In the genomic region with DNA sequence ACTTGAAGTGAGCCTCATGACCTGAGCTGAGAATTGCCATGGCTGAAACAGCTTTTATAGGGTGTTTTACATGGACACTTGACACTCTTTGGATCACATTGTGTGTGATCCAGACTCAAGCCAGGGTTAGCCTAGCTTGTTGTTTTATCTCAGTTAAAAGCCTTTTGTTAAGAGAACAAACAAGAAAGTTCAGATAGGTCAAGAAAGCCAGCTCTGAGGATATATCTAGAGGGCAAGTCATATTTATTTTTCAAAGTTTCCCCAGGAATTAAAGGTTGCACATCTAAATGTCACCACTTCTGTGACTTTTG, we compare ENCODE assay signal across 25 cellular contexts.
DNase-seq lines count a peak whose midpoint lies in the region; ATAC-seq and TF ChIP-seq lines count a peak whose summit lies in the region.
"Had no signal": no experiment of that assay in that cellular context is flagged by ENCODE, and none has a peak within 500 bp of the region (broad histone marks: within the 10 kb centered on the region; RNA-seq: fewer than 3 reads in every experiment).

No MANE protein-coding gene starts in this region.

- peaks cover 79% of the 10 kb centered on the region for H3F3A ChIP-seq in GM23248 (ENCODE audit: insufficient read depth)

- no peaks in the 10 kb centered on the region for H3K9me3 ChIP-seq in GM23248 (ENCODE audit: low read depth)
- no peaks in the 10 kb centered on the region for H3K9me3 ChIP-seq in heart left ventricle
- H3K9me3 ChIP-seq: breast epithelium, esophagus squamous epithelium had no signal

- ATAC-seq in heart left ventricle (peak in 1 of 4 donors; percentile 17), GM18502 (IDR thresholded peaks at IDR 0.05; ENCODE audit: poor library complexity, unreplicated experiment) (no peak)
- ATAC-seq: activated T-cell treated with anti-CD3 and anti-CD28 coated beads, Interleukin-2, amount 50 U/mL, for 4 hours; stimulated activated naive CD8-positive, alpha-beta T cell treated with anti-CD3 and anti-CD28 coated beads, Interleukin-15, amount 100 ng/mL, for 72 hours; T-cell had no signal

- peaks cover 99% of the 10 kb centered on the region for H3K79me2 ChIP-seq in GM23248 (ENCODE audit: insufficient read depth)

- in situ Hi-C loops in GM23248 (cut with MboI): no loop called here

- H3K9me2 ChIP-seq in GM23248 (ENCODE audit: insufficient read depth): no peaks in the 10 kb centered on the region

- no peak overlapping the region for H3K4me2 ChIP-seq in GM23248 (ENCODE audit: unreplicated experiment)

- peaks cover 12% of the 10 kb centered on the region for H4K20me1 ChIP-seq in GM23248 (ENCODE audit: insufficient read depth)

- peak overlapping the region; percentile 27; the same call in 1 of the 2 replicates for H3K9ac ChIP-seq in GM23248

- peaks cover 78% of the 10 kb centered on the region for H3K4me1 ChIP-seq in GM23248 (ENCODE audit: insufficient read depth)
- peaks cover 4 to 72% (median 57%) of the 10 kb centered on the region in 12 donors for H3K4me1 ChIP-seq in heart left ventricle

- H3K36me3 ChIP-seq in GM23248 (ENCODE audit: low read depth) (peaks cover 6% of the 10 kb centered on the region), heart left ventricle (no peaks in the 10 kb centered on the region)
- H3K36me3 ChIP-seq: breast epithelium, esophagus squamous epithelium had no signal

- no peaks in the 10 kb centered on the region for H3K27me3 Mint-ChIP-seq in osteocyte (ENCODE audit: unreplicated experiment)
- H3K27me3 Mint-ChIP-seq: activated CD4-positive, alpha-beta T cell treated with anti-CD3 and anti-CD28 coated beads, Interleukin-2, amount 10 ng/mL, durations not matched to agents 24 days and 14 days; CD4-positive, alpha-beta T cell; stimulated activated naive CD8-positive, alpha-beta T cell treated with anti-CD3 and anti-CD28 coated beads, Interleukin-15, amount 100 ng/mL, for 72 hours; T-cell had no signal

- H3K4me3 Mint-ChIP-seq in osteocyte (ENCODE audit: unreplicated experiment): no peak overlapping the region
- H3K4me3 Mint-ChIP-seq: activated CD4-positive, alpha-beta T cell treated with anti-CD3 and anti-CD28 coated beads, Interleukin-2, amount 10 ng/mL, durations not matched to agents 24 days and 14 days; activated T-cell treated with anti-CD3 and anti-CD28 coated beads, Interleukin-2, amount 50 U/mL, for 4 hours; CD4-positive, alpha-beta T cell; stimulated activated naive CD8-positive, alpha-beta T cell treated with anti-CD3 and anti-CD28 coated beads, Interleukin-15, amount 100 ng/mL, for 72 hours; T-cell had no signal

- no peaks in the 10 kb centered on the region for H3K9me3 Mint-ChIP-seq in osteocyte (ENCODE audit: unreplicated experiment)
- H3K9me3 Mint-ChIP-seq: activated CD4-positive, alpha-beta T cell treated with anti-CD3 and anti-CD28 coated beads, Interleukin-2, amount 10 ng/mL, durations not matched to agents 24 days and 14 days; activated T-cell treated with anti-CD3 and anti-CD28 coated beads, Interleukin-2, amount 50 U/mL, for 4 hours; CD4-positive, alpha-beta T cell; stimulated activated naive CD8-positive, alpha-beta T cell treated with anti-CD3 and anti-CD28 coated beads, Interleukin-15, amount 100 ng/mL, for 72 hours; T-cell had no signal

- H2AFZ ChIP-seq in GM23248: no peak overlapping the region

- H3K4me3 ChIP-seq in GM23248: no peak overlapping the region
- H3K4me3 ChIP-seq in heart left ventricle: no peak overlapping the region
- H3K4me3 ChIP-seq: breast epithelium, coronary artery, esophagus squamous epithelium had no signal

- TF ChIP-seq CTCF in heart left ventricle (IDR thresholded peaks at IDR 0.05): no peak
- no peak for TF ChIP-seq CTCF in osteocyte (IDR thresholded peaks at IDR 0.05)

- intact Hi-C loops in heart left ventricle (cut with DNase I): loop anchor here in 1 of 10 donors (5.0 kb wide), 1 partner anchor 54 kb away; no protein-coding TSS in a partner anchor

- H3K27ac ChIP-seq in GM23248: peak overlapping the region; percentile 93
- H3K27ac ChIP-seq in heart left ventricle: peak overlapping the region; percentile 9 to 82 (median 63)
- H3K27ac ChIP-seq: coronary artery, esophagus squamous epithelium, HL-60 had no signal

- peaks cover 51% of the 10 kb centered on the region for H3K4me1 Mint-ChIP-seq in osteocyte (ENCODE audit: unreplicated experiment)
- H3K4me1 Mint-ChIP-seq: stimulated activated naive CD8-positive, alpha-beta T cell treated with anti-CD3 and anti-CD28 coated beads, Interleukin-15, amount 100 ng/mL, for 72 hours had no signal

- H3K27me3 ChIP-seq in GM23248 (replicated peaks; ENCODE audit: insufficient read depth): no peaks in the 10 kb centered on the region
- H3K27me3 ChIP-seq in heart left ventricle: no peaks in the 10 kb centered on the region
- H3K27me3 ChIP-seq: breast epithelium, esophagus squamous epithelium had no signal

- DNase-seq in GM23248: no peak
- DNase-seq in NCI-H69 (lab: John Stamatoyannopoulos, UW): peak; percentile 28
- DNase-seq in heart left ventricle: no peak
- no peak for DNase-seq in osteocyte (ENCODE audit: extremely low spot score, unreplicated experiment)
- DNase-seq in stimulated activated CD8-positive, alpha-beta memory T cell treated with anti-CD3 and anti-CD28 coated beads, Interleukin-4, amount 100 ng/mL, for 48 hours: no peak
- DNase-seq in SIG-M5 treated with dmso at 0.1 percent for 504 hours (lab: John Stamatoyannopoulos, UW; ENCODE audit: unreplicated experiment): no peak
- DNase-seq in foreskin melanocyte: no peak
- DNase-seq: activated CD4-positive, alpha-beta T cell treated with anti-CD3 and anti-CD28 coated beads, Interleukin-2, amount 10 ng/mL, durations not matched to agents 24 days and 14 days; activated naive CD4-positive, alpha-beta T cell treated with Interleukin-2 at 50 U/mL for 16 hours; activated T-cell treated with anti-CD3 and anti-CD28 coated beads, Interleukin-2, amount 50 U/mL, for 4 hours; CD4-positive, alpha-beta T cell; esophagus squamous epithelium; NCI-H1092; NCI-H187 treated with DMSO at 0.1 percent for 48 hours; NCI-H226; nucleus accumbens; retina; SIG-M5; stimulated activated naive CD8-positive, alpha-beta T cell treated with anti-CD3 and anti-CD28 coated beads, Interleukin-15, amount 100 ng/mL, for 72 hours; T-cell; trophoblast cell had no signal

- peaks cover 5% of the 10 kb centered on the region for H3K36me3 Mint-ChIP-seq in osteocyte (ENCODE audit: unreplicated experiment)

- TF ChIP-seq POLR2A in heart left ventricle (IDR thresholded peaks at IDR 0.05): no peak

- peak overlapping the region; percentile 11 for H3K27ac Mint-ChIP-seq in osteocyte (ENCODE audit: unreplicated experiment)
- H3K27ac Mint-ChIP-seq: CD4-positive, alpha-beta T cell; stimulated activated naive CD8-positive, alpha-beta T cell treated with anti-CD3 and anti-CD28 coated beads, Interleukin-15, amount 100 ng/mL, for 72 hours; T-cell had no signal
